In genomic region chr1:23557471-23558124, GRCh38 we compare ENCODE assay signal across 8 cellular contexts. TPM values are rescaled to one million over a fixed set of nuclear protein-coding genes. Genes with fewer than 3 reads are reported as not detected.
A peak's percentile ranks its signal among the peaks of the same experiment; 100 is the strongest.
DNase-seq lines count a peak whose midpoint lies in the region; ATAC-seq and TF ChIP-seq lines count a peak whose summit lies in the region.

No MANE protein-coding gene starts in this region.

- H3K4me1 Mint-ChIP-seq in activated T-cell treated with anti-CD3 and anti-CD28 coated beads, Interleukin-2, amount 50 U/mL, for 24 hours (ENCODE audit: low read depth), result peaks cover 70% of the 10 kb centered on the region

- H3K36me3 ChIP-seq in adipocyte (ENCODE audit: control insufficient read depth, insufficient read depth, low read length, severe bottlenecking) (peaks cover 10% of the 10 kb centered on the region), thoracic aorta (peaks cover 13% of the 10 kb centered on the region)

- peaks cover 2% of the 10 kb centered on the region for H3K27me3 Mint-ChIP-seq in activated T-cell treated with anti-CD3 and anti-CD28 coated beads, Interleukin-2, amount 50 U/mL, for 24 hours

- DNase-seq in activated T-cell treated with anti-CD3 and anti-CD28 coated beads, Interleukin-2, amount 50 U/mL, for 24 hours, result no peak
- DNase-seq in activated T-cell treated with anti-CD3 and anti-CD28 coated beads, Interleukin-2, amount 50 U/mL, for 48 hours, result no peak
- DNase-seq in adipocyte (ENCODE audit: low read depth) (peak; percentile 27), thoracic aorta (ENCODE audit: low spot score) (no peak), NOMO-1 treated with dmso at 0.1 percent for 144 hours (lab: John Stamatoyannopoulos, UW; ENCODE audit: unreplicated experiment) (no peak)
- DNase-seq in stimulated activated CD4-positive, alpha-beta T cell treated with anti-CD3 and anti-CD28 coated beads, Interleukin-4, amount 100 ng/mL, for 24 hours, result no peak

- peak overlapping the region; percentile 91 for H3K4me3 ChIP-seq in adipocyte (ENCODE audit: low read length)
- H3K4me3 ChIP-seq in thoracic aorta, result peak overlapping the region; percentile 93

- no peak for ATAC-seq in thoracic aorta (ENCODE audit: insufficient number of reproducible peaks, low FRiP score, low read depth)
- ATAC-seq in HG02759 (IDR thresholded peaks at IDR 0.05; ENCODE audit: unreplicated experiment), result no peak

- peaks cover 18% of the 10 kb centered on the region for H3K36me3 Mint-ChIP-seq in activated T-cell treated with anti-CD3 and anti-CD28 coated beads, Interleukin-2, amount 50 U/mL, for 24 hours (ENCODE audit: low read depth)

- H3K9ac ChIP-seq in adipocyte (ENCODE audit: low read length), result peak overlapping the region; percentile 95

- peaks cover 54% of the 10 kb centered on the region for H3K4me1 ChIP-seq in adipocyte (ENCODE audit: control insufficient read depth, insufficient read depth, low read length)
- peaks cover 29 to 43% of the 10 kb centered on the region in 2 donors for H3K4me1 ChIP-seq in thoracic aorta (ENCODE audit: control insufficient read depth in 1 of 2, low read depth in 2 of 2)

- no peaks in the 10 kb centered on the region for H3K9me3 Mint-ChIP-seq in activated T-cell treated with anti-CD3 and anti-CD28 coated beads, Interleukin-2, amount 50 U/mL, for 24 hours

- H3K27ac ChIP-seq in layer of hippocampus (ENCODE audit: low read depth, low read length) (peak overlapping the region; percentile 91), thoracic aorta (peak overlapping the region; percentile 92 to 94)

- H3K4me3 Mint-ChIP-seq in activated T-cell treated with anti-CD3 and anti-CD28 coated beads, Interleukin-2, amount 50 U/mL, for 24 hours, result peak overlapping the region; percentile 90

- H3K27me3 ChIP-seq in adipocyte (replicated peaks; ENCODE audit: control insufficient read depth, insufficient read depth, low read length) (no peaks in the 10 kb centered on the region), layer of hippocampus (ENCODE audit: control insufficient read depth, insufficient read depth, low read length) (no peaks in the 10 kb centered on the region), thoracic aorta (replicated peaks; ENCODE audit: insufficient read depth) (no peaks in the 10 kb centered on the region)

- H3K9me3 ChIP-seq in adipocyte (ENCODE audit: control insufficient read depth, low read length), result no peaks in the 10 kb centered on the region
- no peaks in the 10 kb centered on the region for H3K9me3 ChIP-seq in thoracic aorta

- TF ChIP-seq CTCF in thoracic aorta (IDR thresholded peaks at IDR 0.05), result no peak

- peak overlapping the region; percentile 79 for H3K27ac Mint-ChIP-seq in activated T-cell treated with anti-CD3 and anti-CD28 coated beads, Interleukin-2, amount 50 U/mL, for 24 hours

RNA-seq across cellular contexts. Expression of gene ID3, which starts 1.7 kb away (rescaled TPM):
- total RNA-seq in thoracic aorta, result 100 to 1,000 TPM; 309 to 692 TPM

RNA-seq across cellular contexts. Expression of gene E2F2, which starts 26.6 kb away (rescaled TPM):
- total RNA-seq in thoracic aorta, result under 1 TPM; 0.14 to 0.35 TPM
